Comparison of ENCODE assay signal across 1 cellular context in the genomic region with DNA sequence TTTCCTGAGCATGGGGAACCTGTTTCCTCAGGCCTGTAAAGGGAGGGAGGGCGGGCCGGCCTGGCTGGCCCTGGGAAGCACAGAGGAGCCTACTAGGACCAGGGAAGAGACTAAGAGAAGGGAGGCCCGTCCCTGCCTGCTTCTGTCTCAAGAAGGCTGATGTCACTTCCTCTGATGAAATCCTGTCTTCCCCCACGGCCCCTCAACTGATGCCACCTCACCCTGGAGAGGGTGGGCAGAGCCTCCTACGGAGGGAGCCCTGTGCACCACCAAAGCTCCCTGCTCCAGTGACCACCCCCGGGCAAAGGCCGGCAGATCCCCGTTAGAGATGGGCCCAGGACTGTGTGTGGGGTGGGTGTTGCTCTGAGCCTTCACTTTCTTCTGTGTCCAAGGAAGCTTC.
TF ChIP-seq lines count a peak whose summit lies in the region.

No MANE protein-coding gene starts in this region.

TF ChIP-seq in K562, 482 proteins besides CTCF, POLR2A, EP300 and RAD21:
- TF ChIP-seq GABPA (tag; conservative IDR thresholded peaks at IDR 0.05; ENCODE audit: low read depth), result peak; percentile 65
- no peak for TF ChIP-seq SMAD4 (CRISPR knock-in tag; conservative IDR thresholded peaks at IDR 0.05)
- TF ChIP-seq ZNF57 (CRISPR knock-in tag; IDR thresholded peaks at IDR 0.05), result no peak
- TF ChIP-seq POLR2AphosphoS2 (IDR thresholded peaks at IDR 0.05; ENCODE audit: low read length), result no peak
- TF ChIP-seq NRF1 (conservative IDR thresholded peaks at IDR 0.05 in 1 of 2, IDR thresholded peaks at IDR 0.05 in 1 of 2), result no peak
- TF ChIP-seq, protein P1, sequence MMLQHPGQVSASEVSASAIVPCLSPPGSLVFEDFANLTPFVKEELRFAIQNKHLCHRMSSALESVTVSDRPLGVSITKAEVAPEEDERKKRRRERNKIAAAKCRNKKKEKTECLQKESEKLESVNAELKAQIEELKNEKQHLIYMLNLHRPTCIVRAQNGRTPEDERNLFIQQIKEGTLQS (IDR thresholded peaks at IDR 0.05), result peak; percentile 55
- TF ChIP-seq, protein P1 (CRISPR knock-in tag; conservative IDR thresholded peaks at IDR 0.05), result no peak
- TF ChIP-seq RBM15 (IDR thresholded peaks at IDR 0.05; ENCODE audit: insufficient read depth, low read length), result no peak
- TF ChIP-seq, protein P2, sequence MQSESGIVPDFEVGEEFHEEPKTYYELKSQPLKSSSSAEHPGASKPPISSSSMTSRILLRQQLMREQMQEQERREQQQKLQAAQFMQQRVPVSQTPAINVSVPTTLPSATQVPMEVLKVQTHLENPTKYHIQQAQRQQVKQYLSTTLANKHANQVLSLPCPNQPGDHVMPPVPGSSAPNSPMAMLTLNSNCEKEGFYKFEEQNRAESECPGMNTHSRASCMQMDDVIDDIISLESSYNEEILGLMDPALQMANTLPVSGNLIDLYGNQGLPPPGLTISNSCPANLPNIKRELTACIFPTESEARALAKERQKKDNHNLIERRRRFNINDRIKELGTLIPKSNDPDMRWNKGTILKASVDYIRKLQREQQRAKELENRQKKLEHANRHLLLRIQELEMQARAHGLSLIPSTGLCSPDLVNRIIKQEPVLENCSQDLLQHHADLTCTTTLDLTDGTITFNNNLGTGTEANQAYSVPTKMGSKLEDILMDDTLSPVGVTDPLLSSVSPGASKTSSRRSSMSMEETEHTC (IDR thresholded peaks at IDR 0.05), result no peak
- TF ChIP-seq, protein P3, sequence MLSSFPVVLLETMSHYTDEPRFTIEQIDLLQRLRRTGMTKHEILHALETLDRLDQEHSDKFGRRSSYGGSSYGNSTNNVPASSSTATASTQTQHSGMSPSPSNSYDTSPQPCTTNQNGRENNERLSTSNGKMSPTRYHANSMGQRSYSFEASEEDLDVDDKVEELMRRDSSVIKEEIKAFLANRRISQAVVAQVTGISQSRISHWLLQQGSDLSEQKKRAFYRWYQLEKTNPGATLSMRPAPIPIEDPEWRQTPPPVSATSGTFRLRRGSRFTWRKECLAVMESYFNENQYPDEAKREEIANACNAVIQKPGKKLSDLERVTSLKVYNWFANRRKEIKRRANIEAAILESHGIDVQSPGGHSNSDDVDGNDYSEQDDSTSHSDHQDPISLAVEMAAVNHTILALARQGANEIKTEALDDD (IDR thresholded peaks at IDR 0.05), result no peak
- TF ChIP-seq, protein P4, sequence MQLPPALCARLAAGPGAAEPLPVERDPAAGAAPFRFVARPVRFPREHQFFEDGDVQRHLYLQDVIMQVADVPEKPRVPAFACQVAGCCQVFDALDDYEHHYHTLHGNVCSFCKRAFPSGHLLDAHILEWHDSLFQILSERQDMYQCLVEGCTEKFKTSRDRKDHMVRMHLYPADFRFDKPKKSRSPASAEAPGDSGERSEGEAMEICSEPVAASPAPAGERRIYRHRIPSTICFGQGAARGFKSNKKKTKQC (CRISPR knock-in tag; IDR thresholded peaks at IDR 0.05), result 0 out of 2 replicates have a peak, but pooled peaks have one; percentile 43
- 0 out of 2 replicates have a peak, but pooled peaks have one; percentile 19 for TF ChIP-seq POLR2G (IDR thresholded peaks at IDR 0.05; ENCODE audit: low read depth, low read length)
